ENCODE assay signal across 24 cellular contexts in genomic region chr6:92354270-92354831, GRCh38.
DNase-seq lines count a peak whose midpoint lies in the region; ATAC-seq, FAIRE-seq and TF ChIP-seq lines count a peak whose summit lies in the region.
"Had no signal": no experiment of that assay in that cellular context is flagged by ENCODE, and none has a peak within 500 bp of the region (broad histone marks: within the 10 kb centered on the region; RNA-seq: fewer than 3 reads in every experiment).

No MANE protein-coding gene starts in this region.

- no peak overlapping the region for H4K8ac ChIP-seq in H1 (ENCODE audit: extremely low read depth, insufficient read depth, low read length)

- CTCF ChIA-PET in H1 (lab: Charles Lee; ENCODE audit: partially characterized antibody), result no interaction called here
- CTCF ChIA-PET in activated CD4-positive, alpha-beta T cell treated with anti-CD3 and anti-CD28 coated beads, Interleukin-2, amount 10 ng/mL, durations not matched to agents 7 days and 5 days (lab: Charles Lee), result no interaction called here

- H2AK5ac ChIP-seq in H1 (ENCODE audit: low read depth, low read length), result no peak overlapping the region

- no peaks in the 10 kb centered on the region for H3K79me1 ChIP-seq in H1 (ENCODE audit: low read depth, low read length)

- POLR2A ChIA-PET in H1 (lab: Charles Lee; ENCODE audit: partially characterized antibody), result no interaction called here
- POLR2A ChIA-PET in activated CD4-positive, alpha-beta T cell treated with anti-CD3 and anti-CD28 coated beads, Interleukin-2, amount 10 ng/mL, durations not matched to agents 7 days and 5 days (lab: Charles Lee), result no interaction called here

- H2BK120ac ChIP-seq in H1 (replicated peaks; ENCODE audit: low read depth, low read length), result no peak overlapping the region

- no peak overlapping the region for H3K4ac ChIP-seq in H1 (replicated peaks; ENCODE audit: insufficient read length, low read depth, low read length)

- H4K20me1 ChIP-seq in GM23338 (replicated peaks; ENCODE audit: insufficient read depth), result no peaks in the 10 kb centered on the region
- no peaks in the 10 kb centered on the region for H4K20me1 ChIP-seq in H1 (replicated peaks in 1 of 2; ENCODE audit: control insufficient read depth in 1 of 2, insufficient read depth in 2 of 2, low read length in 2 of 2)
- H4K20me1 ChIP-seq: BLaER1 had no signal

- 95% methylated on average over 2 of the region's 2 CpGs; no CpG with 5 or more reads in 1 of the 2 experiments for WGBS in H1 (ENCODE audit: extremely low coverage in 1 of 2, insufficient coverage in 1 of 2, insufficient read length in 1 of 2, insufficient replicate concordance in 2 of 2, low coverage in 1 of 2, low lambda C conversion rate in 2 of 2, missing lambda C conversion rate in 1 of 2), 2 experiments

- no peaks in the 10 kb centered on the region for H3K4me1 ChIP-seq in GM23338 (ENCODE audit: insufficient read depth)
- no peaks in the 10 kb centered on the region for H3K4me1 ChIP-seq in SJCRH30
- no peaks in the 10 kb centered on the region for H3K4me1 ChIP-seq in H1 (replicated peaks in 1 of 4; ENCODE audit: control insufficient read depth in 3 of 4, insufficient read depth in 4 of 4, low read length in 3 of 4)
- H3K4me1 ChIP-seq: A549, BLaER1, HAP-1 had no signal

- H3K23me2 ChIP-seq in H1 (ENCODE audit: low read depth, low read length), result no peaks in the 10 kb centered on the region

- no peaks in the 10 kb centered on the region for H3K36me3 Mint-ChIP-seq in GM23338 (ENCODE audit: low read depth)
- H3K36me3 Mint-ChIP-seq in mesothelial cell of epicardium, result no peaks in the 10 kb centered on the region
- H3K36me3 Mint-ChIP-seq in activated CD4-positive, alpha-beta T cell treated with anti-CD3 and anti-CD28 coated beads, Interleukin-2, amount 10 ng/mL, durations not matched to agents 7 days and 5 days (ENCODE audit: low read depth), result no peaks in the 10 kb centered on the region
- H3K36me3 Mint-ChIP-seq: IgD-negative memory B cell had no signal

- TF ChIP-seq EP300 in H1 (IDR thresholded peaks at IDR 0.05; ENCODE audit: borderline replicate concordance in 1 of 2, low read depth in 2 of 2, low read length in 2 of 2), result no peak

- H3K18ac ChIP-seq in H1 (ENCODE audit: extremely low read depth, low read length), result no peak overlapping the region

- H3K4me3 Mint-ChIP-seq in GM23338 (no peak overlapping the region), mesothelial cell of epicardium (no peak overlapping the region)
- H3K4me3 Mint-ChIP-seq in activated CD4-positive, alpha-beta T cell treated with anti-CD3 and anti-CD28 coated beads, Interleukin-2, amount 10 ng/mL, durations not matched to agents 7 days and 5 days, result no peak overlapping the region
- H3K4me3 Mint-ChIP-seq: CD4-positive, alpha-beta T cell; IgD-negative memory B cell had no signal

- H3K36me3 ChIP-seq in GM23338 (ENCODE audit: insufficient read depth) (no peaks in the 10 kb centered on the region), SJCRH30 (no peaks in the 10 kb centered on the region), H1 (ENCODE audit: control insufficient read depth in 2 of 4, insufficient read depth in 4 of 4, low read length in 3 of 4) (no peaks in the 10 kb centered on the region)
- H3K36me3 ChIP-seq: BLaER1, HAP-1 had no signal

- no peaks in the 10 kb centered on the region for H3K79me2 ChIP-seq in GM23338 (replicated peaks; ENCODE audit: insufficient read depth)
- no peaks in the 10 kb centered on the region for H3K79me2 ChIP-seq in H1 (ENCODE audit: control insufficient read depth in 1 of 2, insufficient read depth in 2 of 2, low read length in 2 of 2)

- H3K27ac Mint-ChIP-seq in GM23338 (peak overlapping the region; percentile 59; the same call in 1 of the 2 replicates), mesothelial cell of epicardium (peak overlapping the region; percentile 7)
- no peak overlapping the region for H3K27ac Mint-ChIP-seq in activated CD4-positive, alpha-beta T cell treated with anti-CD3 and anti-CD28 coated beads, Interleukin-2, amount 10 ng/mL, durations not matched to agents 7 days and 5 days
- H3K27ac Mint-ChIP-seq: CD4-positive, alpha-beta T cell; IgD-negative memory B cell had no signal

- H3K9me2 ChIP-seq in GM23338 (ENCODE audit: insufficient read depth), result no peaks in the 10 kb centered on the region

- no peak for TF ChIP-seq RAD21 in H1 (IDR thresholded peaks at IDR 0.05 in 1 of 2, conservative IDR thresholded peaks at IDR 0.05 in 1 of 2; ENCODE audit: low read depth in 2 of 2, low read length in 2 of 2)

- H3K9me3 Mint-ChIP-seq in GM23338 (no peaks in the 10 kb centered on the region), mesothelial cell of epicardium (no peaks in the 10 kb centered on the region)
- no peaks in the 10 kb centered on the region for H3K9me3 Mint-ChIP-seq in activated CD4-positive, alpha-beta T cell treated with anti-CD3 and anti-CD28 coated beads, Interleukin-2, amount 10 ng/mL, durations not matched to agents 7 days and 5 days

- H2BK5ac ChIP-seq in H1 (ENCODE audit: low read depth, low read length), result no peak overlapping the region

- TF ChIP-seq CTCF in GM23338 (conservative IDR thresholded peaks at IDR 0.05; ENCODE audit: low read depth in 2 of 2) (no peak), H1 (IDR thresholded peaks at IDR 0.05; ENCODE audit: control extremely low read depth in 1 of 3, insufficient read depth in 1 of 3, low read depth in 1 of 3, low read length in 3 of 3) (no peak), mesothelial cell of epicardium (IDR thresholded peaks at IDR 0.05; ENCODE audit: unreplicated experiment) (no peak)

- no peak overlapping the region for H3K23ac ChIP-seq in H1 (ENCODE audit: insufficient read length)

- no peak overlapping the region for H2BK15ac ChIP-seq in H1 (ENCODE audit: low read length)

- no peak for FAIRE-seq in H1 (lab: Jason Lieb, UNC)
- FAIRE-seq: A549, GM12891, HTR-8/SVneo had no signal

- no peak overlapping the region for H3K14ac ChIP-seq in H1 (ENCODE audit: insufficient read length)

- H3F3A ChIP-seq in GM23338 (replicated peaks; ENCODE audit: low read depth), result no peaks in the 10 kb centered on the region

- H3K9me3 ChIP-seq in SJCRH30 (replicated peaks), result no peaks in the 10 kb centered on the region
- H3K9me3 ChIP-seq in H1 (ENCODE audit: insufficient read depth in 2 of 2, low read depth in 1 of 2, low read length in 1 of 2), result no peaks in the 10 kb centered on the region
- H3K9me3 ChIP-seq: A549, BLaER1, HAP-1 had no signal

- H2AFZ ChIP-seq in GM23338 (peak overlapping the region; percentile 78; the same call in 1 of the 2 replicates), H1 (ENCODE audit: low read length) (peak overlapping the region; percentile 49; the same call in 1 of the 2 replicates)

- no peak for DNase-seq in GM23338 (ENCODE audit: low spot score)
- DNase-seq in SJCRH30, result peak in 1 of 2 experiments; percentile 10
- no peak for DNase-seq in H1 (ENCODE audit: low read depth in 1 of 2, low spot score in 2 of 2)
- no peak for DNase-seq in mesothelial cell of epicardium (ENCODE audit: low spot score in 2 of 2, unreplicated experiment in 2 of 2)
- DNase-seq in inferior parietal cortex (ENCODE audit: extremely low spot score), result no peak
- no peak for DNase-seq in activated CD4-positive, alpha-beta T cell treated with anti-CD3 and anti-CD28 coated beads, Interleukin-2, amount 10 ng/mL, durations not matched to agents 7 days and 5 days
- DNase-seq: CD4-positive, alpha-beta T cell; COR-L47; DMS 273 treated with DMSO at 0.1 percent for 48 hours; Karpas-422; NCI-H1694; NCI-H2081 treated with DMSO at 0.1 percent for 48 hours; NCI-H2171 treated with DMSO at 0.1 percent for 48 hours; NCI-H524 treated with DMSO at 0.1 percent for 48 hours; Right ventricle myocardium superior had no signal

- no peak overlapping the region for H2BK20ac ChIP-seq in H1 (ENCODE audit: low read length)

- no peak overlapping the region for H3K4me3 ChIP-seq in GM23338
- H3K4me3 ChIP-seq in SJCRH30, result no peak overlapping the region
- H3K4me3 ChIP-seq in H1 (ENCODE audit: extremely low read depth in 1 of 4, insufficient read depth in 2 of 4, low read depth in 3 of 4, low read length in 4 of 4), result no peak overlapping the region
- H3K4me3 ChIP-seq: A549, BLaER1, HAP-1, SK-N-MC had no signal

- ATAC-seq in GM23338 (no peak), HG03457 (IDR thresholded peaks at IDR 0.05; ENCODE audit: unreplicated experiment) (no peak), GM19395 (IDR thresholded peaks at IDR 0.05; ENCODE audit: unreplicated experiment) (no peak)
- ATAC-seq: A549 had no signal

- TF ChIP-seq POLR2A in H1 (IDR thresholded peaks at IDR 0.05; ENCODE audit: control extremely low read depth in 1 of 2, low read depth in 2 of 2, low read length in 2 of 2), result no peak

- H3K27ac ChIP-seq in GM23338 (ENCODE audit: low read depth) (no peak overlapping the region), SJCRH30 (peak overlapping the region; percentile 16; the same call in 1 of the 2 replicates), H1 (ENCODE audit: low read depth, low read length) (no peak overlapping the region)
- H3K27ac ChIP-seq: A549, BLaER1, SK-N-MC had no signal

- H3K27me3 Mint-ChIP-seq in GM23338 (ENCODE audit: insufficient read depth, low read depth, poor library complexity), result no peaks in the 10 kb centered on the region
- no peaks in the 10 kb centered on the region for H3K27me3 Mint-ChIP-seq in mesothelial cell of epicardium (ENCODE audit: low read depth)
- H3K27me3 Mint-ChIP-seq in activated CD4-positive, alpha-beta T cell treated with anti-CD3 and anti-CD28 coated beads, Interleukin-2, amount 10 ng/mL, durations not matched to agents 7 days and 5 days, result no peaks in the 10 kb centered on the region
- H3K27me3 Mint-ChIP-seq: CD4-positive, alpha-beta T cell; IgD-negative memory B cell had no signal

- H3K9ac ChIP-seq in H1 (replicated peaks in 1 of 4; ENCODE audit: extremely low read depth in 1 of 4, low read depth in 3 of 4, low read length in 3 of 4), result no peak overlapping the region
- H3K9ac ChIP-seq: BLaER1 had no signal

- H4K5ac ChIP-seq in H1 (ENCODE audit: insufficient read length, low read depth, low read length), result no peak overlapping the region

- H2BK12ac ChIP-seq in H1 (ENCODE audit: low read depth, low read length), result no peak overlapping the region

- H3K27me3 ChIP-seq in GM23338 (ENCODE audit: insufficient read depth), result no peaks in the 10 kb centered on the region
- H3K27me3 ChIP-seq in SJCRH30, result no peaks in the 10 kb centered on the region
- H3K27me3 ChIP-seq in H1 (replicated peaks in 1 of 4; ENCODE audit: control insufficient read depth in 3 of 4, extremely low read depth in 1 of 4, insufficient read depth in 3 of 4, low read length in 3 of 4), result no peaks in the 10 kb centered on the region
- H3K27me3 ChIP-seq: BLaER1 had no signal

- H4K91ac ChIP-seq in H1 (replicated peaks; ENCODE audit: insufficient read length, low read length), result no peak overlapping the region

- H3K4me2 ChIP-seq in GM23338 (no peak overlapping the region), H1 (ENCODE audit: insufficient read depth in 1 of 2, low read depth in 2 of 2, low read length in 2 of 2) (no peak overlapping the region)
- H3K4me2 ChIP-seq: A549, BLaER1 had no signal

- H3K56ac ChIP-seq in H1 (replicated peaks; ENCODE audit: insufficient read length, low read depth, low read length), result no peak overlapping the region

- no peaks in the 10 kb centered on the region for H3K4me1 Mint-ChIP-seq in GM23338
- H3K4me1 Mint-ChIP-seq in mesothelial cell of epicardium, result peaks cover 8% of the 10 kb centered on the region
- H3K4me1 Mint-ChIP-seq in activated CD4-positive, alpha-beta T cell treated with anti-CD3 and anti-CD28 coated beads, Interleukin-2, amount 10 ng/mL, durations not matched to agents 7 days and 5 days, result no peaks in the 10 kb centered on the region
- H3K4me1 Mint-ChIP-seq: IgD-negative memory B cell had no signal
